ENCODE assay signal across 1 cellular context in genomic region chr1:33470495-33471012, GRCh38.
TF ChIP-seq lines count a peak whose summit lies in the region.

No MANE protein-coding gene starts in this region.

TF ChIP-seq in K562, 482 proteins besides CTCF, POLR2A, EP300 and RAD21 (continued from another document):
- TF ChIP-seq ZNF263 (CRISPR knock-in tag; IDR thresholded peaks at IDR 0.05; ENCODE audit: borderline replicate concordance) (0 out of 2 replicates have a peak, but pooled peaks have one; percentile 21), ARID3A (IDR thresholded peaks at IDR 0.05; ENCODE audit: borderline replicate concordance, low read depth, low read length) (peak; percentile 97), RBM22 (IDR thresholded peaks at IDR 0.05; ENCODE audit: low read depth, low read length, poor library complexity, severe bottlenecking) (no peak), JUND (IDR thresholded peaks at IDR 0.05; ENCODE audit: borderline replicate concordance, low read depth, low read length) (0 out of 2 replicates have a peak, but pooled peaks have one; percentile 24), JUND (tag; IDR thresholded peaks at IDR 0.05; ENCODE audit: borderline replicate concordance, low read depth, low read length) (peak; percentile 53; the same call in 2 of the 3 replicates), PRDM10 (IDR thresholded peaks at IDR 0.05; ENCODE audit: partially characterized antibody) (peak; percentile 75), RCOR1 (IDR thresholded peaks at IDR 0.05; ENCODE audit: borderline replicate concordance in 1 of 2, low read depth in 2 of 2, low read length in 2 of 2) (peak in 1 of 2 experiments; percentile 71; a peak in 1 of 4 replicates), THRA (IDR thresholded peaks at IDR 0.05) (peak; percentile 66; the same call in 1 of the 2 replicates), RB1 (IDR thresholded peaks at IDR 0.05; ENCODE audit: low read depth) (0 out of 2 replicates have a peak, but pooled peaks have one; percentile 25), PHF8 (IDR thresholded peaks at IDR 0.05; ENCODE audit: borderline replicate concordance, low read length) (no peak), EHMT2 (IDR thresholded peaks at IDR 0.05) (peak; percentile 49; the same call in 1 of the 2 replicates)
